ENCODE assay signal across 12 cellular contexts in the genomic region with DNA sequence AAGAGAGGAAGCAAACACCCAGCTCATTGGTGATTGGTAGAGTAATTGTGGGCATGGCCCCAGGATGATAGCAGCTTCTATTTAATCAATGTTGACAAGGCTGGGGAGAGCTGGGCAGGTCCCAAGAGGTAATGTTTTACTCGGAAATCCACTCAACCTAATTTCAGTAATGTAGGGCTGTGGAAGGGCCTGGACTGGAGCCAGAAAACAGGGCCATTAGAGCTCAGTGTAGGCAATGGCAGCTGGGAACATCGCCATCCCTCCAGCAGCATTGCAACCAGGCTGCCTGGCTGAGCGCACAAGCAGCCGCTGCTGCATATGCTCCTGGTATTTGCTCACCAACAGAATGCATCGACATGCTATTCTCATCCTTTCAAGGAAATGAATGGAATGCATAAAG.
DNase-seq lines count a peak whose midpoint lies in the region; ATAC-seq and TF ChIP-seq lines count a peak whose summit lies in the region.
"Had no signal": no experiment of that assay in that cellular context is flagged by ENCODE, and none has a peak within 500 bp of the region (broad histone marks: within the 10 kb centered on the region; RNA-seq: fewer than 3 reads in every experiment).

No MANE protein-coding gene starts in this region.

- peak; percentile 96 for DNase-seq in NCI-H1092 (lab: John Stamatoyannopoulos, UW)
- DNase-seq in NCI-H2196 treated with DMSO at 0.1 percent for 48 hours (lab: John Stamatoyannopoulos, UW; ENCODE audit: unreplicated experiment): peak; percentile 63
- DNase-seq in astrocyte of the spinal cord (ENCODE audit: low read depth, low spot score): peak; percentile 38
- peak; percentile 31 for DNase-seq in pons (ENCODE audit: low spot score)
- no peak for DNase-seq in SKM-1 treated with dmso at 0.1 percent for 144 hours (lab: John Stamatoyannopoulos, UW; ENCODE audit: unreplicated experiment)
- no peak for DNase-seq in effector CD8-positive, alpha-beta T cell (lab: John Stamatoyannopoulos, UW)
- DNase-seq: dermis blood vessel endothelial cell had no signal

- no peak for TF ChIP-seq CTCF in astrocyte of the spinal cord (IDR thresholded peaks at IDR 0.05; ENCODE audit: low read depth, low read length)

- no peak for ATAC-seq in GM21381 (IDR thresholded peaks at IDR 0.05; ENCODE audit: unreplicated experiment)
- no peak for ATAC-seq in GM21619 (IDR thresholded peaks at IDR 0.05; ENCODE audit: unreplicated experiment)
- ATAC-seq: HCT116; stimulated activated effector memory CD8-positive, alpha-beta T cell treated with anti-CD3 and anti-CD28 coated beads, Interleukin-12 subunit alpha, Interleukin-12 subunit beta, amount 100 ng/mL, for 72 hours had no signal

- H3K4me3 ChIP-seq in astrocyte of the spinal cord (ENCODE audit: low read depth, low read length): no peak overlapping the region
- H3K4me3 ChIP-seq: SJCRH30 had no signal

- in situ Hi-C loops in astrocyte of the spinal cord (cut with HindIII; ENCODE audit: low sequenced_read_pairs): no loop called here

Comparison
In these comparisons a context has a peak if more than half of its experiments do, and no peak if none do; other contexts are left out.
1. DNase-seq: peak in NCI-H1092 (single experiment), NCI-H2196 treated with DMSO at 0.1 percent for 48 hours (single experiment), astrocyte of the spinal cord (single experiment) and pons (single experiment); none in SKM-1 treated with dmso at 0.1 percent for 144 hours (single experiment) and effector CD8-positive, alpha-beta T cell (single experiment).